Comparison of ENCODE assay signal across 8 cellular contexts in genomic region chr7:44973610-44974401, GRCh38. TPM values are rescaled to one million over a fixed set of nuclear protein-coding genes. Genes with fewer than 3 reads are reported as not detected.
DNase-seq lines count a peak whose midpoint lies in the region; FAIRE-seq and TF ChIP-seq lines count a peak whose summit lies in the region.

No MANE protein-coding gene starts in this region.

- no peak for TF ChIP-seq EP300 in transverse colon (IDR thresholded peaks at IDR 0.05; ENCODE audit: low read depth)

- no peaks in the 10 kb centered on the region for H3K79me2 ChIP-seq in keratinocyte (ENCODE audit: control insufficient read depth, insufficient read depth, low read length)

- no peak overlapping the region for H3K4me3 ChIP-seq in keratinocyte (ENCODE audit: control insufficient read depth in 2 of 3, extremely low read depth in 1 of 3, insufficient read depth in 2 of 3, low read depth in 1 of 3, low read length in 3 of 3)
- no peak overlapping the region for H3K4me3 ChIP-seq in transverse colon

- peaks cover 60% of the 10 kb centered on the region for H3K36me3 Mint-ChIP-seq in activated naive CD8-positive, alpha-beta T cell treated with anti-CD3 and anti-CD28 coated beads for 36 hours

- 81% methylated on average over 10 of the region's 10 CpGs; no CpG with 5 or more reads in 1 of the 2 donors for WGBS in transverse colon (ENCODE audit: low coverage in 1 of 2), 2 donors

- peaks cover 24% of the 10 kb centered on the region for H3K4me1 Mint-ChIP-seq in activated naive CD8-positive, alpha-beta T cell treated with anti-CD3 and anti-CD28 coated beads for 36 hours

- TF ChIP-seq CTCF in keratinocyte (optimal IDR thresholded peaks at IDR 0.05 in 1 of 3, IDR thresholded peaks at IDR 0.05 in 1 of 3, conservative IDR thresholded peaks at IDR 0.05 in 1 of 3; ENCODE audit: extremely low read depth in 1 of 3, insufficient read depth in 2 of 3, low read length in 3 of 3), result peak; percentile 47 to 75 (median 62)
- peak; percentile 35 to 62 (median 53) for TF ChIP-seq CTCF in transverse colon (IDR thresholded peaks at IDR 0.05)

- H4K20me1 ChIP-seq in keratinocyte (ENCODE audit: control insufficient read depth, extremely low read depth, insufficient read depth, low read length), result no peaks in the 10 kb centered on the region

- no peak for FAIRE-seq in keratinocyte (lab: Jason Lieb, UNC)

- dilution Hi-C loops in keratinocyte (cut with MboI; ENCODE audit: extremely low pct_ligation_motif_present, low sequenced_read_pairs), result no loop called here

- H3K9ac ChIP-seq in keratinocyte (ENCODE audit: control insufficient read depth, extremely low read depth, insufficient read depth, low read length), result no peak overlapping the region

- intact Hi-C loops in transverse colon (cut with DNase I; ENCODE audit: low total_unique reads), result loop anchor here (10.0 kb wide), 1 partner anchor 161 kb away; no protein-coding TSS in a partner anchor

- no peak overlapping the region for H3K27ac ChIP-seq in keratinocyte (ENCODE audit: control insufficient read depth, insufficient read depth, low read length)
- no peak overlapping the region for H3K27ac ChIP-seq in transverse colon

- no peak for TF ChIP-seq POLR2A in transverse colon (IDR thresholded peaks at IDR 0.05)

- no peaks in the 10 kb centered on the region for H3K9me1 ChIP-seq in keratinocyte (ENCODE audit: control insufficient read depth, extremely low read depth, insufficient read depth, low read length)

- H3K4me1 ChIP-seq in keratinocyte (ENCODE audit: control insufficient read depth, extremely low read depth, insufficient read depth, low read length) (peaks cover 12% of the 10 kb centered on the region), transverse colon (no peaks in the 10 kb centered on the region)

- H3K27ac Mint-ChIP-seq in activated naive CD8-positive, alpha-beta T cell treated with anti-CD3 and anti-CD28 coated beads for 36 hours, result peak overlapping the region; percentile 86

- H3K4me3 Mint-ChIP-seq in activated naive CD8-positive, alpha-beta T cell treated with anti-CD3 and anti-CD28 coated beads for 36 hours, result no peak overlapping the region

- DNase-seq in NCI-H1092 treated with DMSO at 0.1 percent for 48 hours (lab: John Stamatoyannopoulos, UW), result peak; percentile 11
- no peak for DNase-seq in NCI-H1092 (lab: John Stamatoyannopoulos, UW)
- DNase-seq in RPMI8226, result peak; percentile 83
- peak; percentile 54 for DNase-seq in activated naive CD8-positive, alpha-beta T cell treated with anti-CD3 and anti-CD28 coated beads for 36 hours
- no peak for DNase-seq in keratinocyte (ENCODE audit: low read depth, low spot score)
- DNase-seq in transverse colon, result peak; percentile 68
- DNase-seq in NCI-H2081 treated with DMSO at 0.1 percent for 48 hours (lab: John Stamatoyannopoulos, UW), result no peak
- no peak for DNase-seq in NCI-H128 (lab: John Stamatoyannopoulos, UW; ENCODE audit: unreplicated experiment)

- H3K9me3 Mint-ChIP-seq in activated naive CD8-positive, alpha-beta T cell treated with anti-CD3 and anti-CD28 coated beads for 36 hours, result no peaks in the 10 kb centered on the region

- in situ Hi-C loops in transverse colon (cut with MboI; ENCODE audit: low pct_ligation_motif_present in 1 of 4, low pct_unique_long_range_greater_than_20kb in 1 of 4, low sequenced_read_pairs in 3 of 4), result no loop called here

- H3K27me3 Mint-ChIP-seq in activated naive CD8-positive, alpha-beta T cell treated with anti-CD3 and anti-CD28 coated beads for 36 hours, result no peaks in the 10 kb centered on the region

- H3K4me2 ChIP-seq in keratinocyte (ENCODE audit: control insufficient read depth, extremely low read depth, insufficient read depth, low read depth, low read length), result no peak overlapping the region

- H3K9me3 ChIP-seq in keratinocyte (ENCODE audit: control insufficient read depth, low read depth, low read length) (no peaks in the 10 kb centered on the region), transverse colon (no peaks in the 10 kb centered on the region)

- H2AFZ ChIP-seq in keratinocyte (ENCODE audit: control insufficient read depth, low read length), result no peak overlapping the region

- H3K36me3 ChIP-seq in keratinocyte (ENCODE audit: control insufficient read depth in 2 of 2, extremely low read depth in 1 of 2, insufficient read depth in 2 of 2, low read length in 2 of 2), result no peaks in the 10 kb centered on the region
- no peaks in the 10 kb centered on the region for H3K36me3 ChIP-seq in transverse colon

- H3K27me3 ChIP-seq in keratinocyte (ENCODE audit: control insufficient read depth, extremely low read depth, insufficient read depth, low read length), result peaks cover 7% of the 10 kb centered on the region
- H3K27me3 ChIP-seq in transverse colon, result no peaks in the 10 kb centered on the region

RNA-seq across cellular contexts. Expression of gene MYO1G, which starts 5.0 kb away (rescaled TPM):
- 100 to 1,000 TPM; 302 to 306 TPM for total RNA-seq in activated naive CD8-positive, alpha-beta T cell treated with anti-CD3 and anti-CD28 coated beads for 36 hours
- 0.02 to 0.13 TPM (median 0.03 TPM) in 3 replicates for polyA plus RNA-seq in keratinocyte
- polyA plus RNA-seq in keratinocyte (2011; ENCODE audit: low read depth), result 0.20 TPM
- polyA plus RNA-seq in keratinocyte (2011; cell fraction: cytosol; rRNA removed), result not detected in 2 replicates
- polyA plus RNA-seq in keratinocyte (2011; cell fraction: nucleus; rRNA removed), result 0.09 and 0.12 TPM in 2 replicates
- 0.03 and 0.14 TPM in 2 replicates for polyA plus RNA-seq in keratinocyte (2012; ENCODE audit: low replicate concordance)
- polyA minus RNA-seq in keratinocyte, result 0.13 to 0.26 TPM in 2 of 3 replicates, not detected in the other
- polyA minus RNA-seq in keratinocyte (2011; cell fraction: cytosol; rRNA and poly(A)+ RNA removed), result 1.2 TPM
- 0.54 and 0.63 TPM in 2 replicates for polyA minus RNA-seq in keratinocyte (2011; cell fraction: nucleus; rRNA and poly(A)+ RNA removed)
- 1 to 10 TPM; 2.5 to 8.3 (median 6.4) TPM for total RNA-seq in transverse colon

RNA-seq across cellular contexts. Expression of gene CCM2, which starts 26.2 kb away (rescaled TPM):
- total RNA-seq in activated naive CD8-positive, alpha-beta T cell treated with anti-CD3 and anti-CD28 coated beads for 36 hours, result 10 to 100 TPM; 50.8 to 51.6 TPM
- polyA plus RNA-seq in keratinocyte, result 44.8 to 70.0 TPM (median 57.5 TPM) in 3 replicates
- 31.5 TPM for polyA plus RNA-seq in keratinocyte (2011; ENCODE audit: low read depth)
- 58.8 and 93.0 TPM in 2 replicates for polyA plus RNA-seq in keratinocyte (2011; cell fraction: cytosol; rRNA removed)
- 62.5 and 88.4 TPM in 2 replicates for polyA plus RNA-seq in keratinocyte (2011; cell fraction: nucleus; rRNA removed)
- polyA plus RNA-seq in keratinocyte (2012; ENCODE audit: low replicate concordance), result 31.8 and 69.4 TPM in 2 replicates
- 60.1 to 222 TPM (median 81.8 TPM) in 3 replicates for polyA minus RNA-seq in keratinocyte
- 93.0 TPM for polyA minus RNA-seq in keratinocyte (2011; cell fraction: cytosol; rRNA and poly(A)+ RNA removed)
- 33.3 and 46.5 TPM in 2 replicates for polyA minus RNA-seq in keratinocyte (2011; cell fraction: nucleus; rRNA and poly(A)+ RNA removed)
- total RNA-seq in transverse colon, result 10 to 100 TPM; 40.4 to 76.4 (median 47.8) TPM

Comparison
In these comparisons a context has a peak if more than half of its experiments do, and no peak if none do; other contexts are left out.
1. DNase-seq: peak in NCI-H1092 treated with DMSO at 0.1 percent for 48 hours (single experiment), RPMI8226 (single experiment), activated naive CD8-positive, alpha-beta T cell treated with anti-CD3 and anti-CD28 coated beads for 36 hours (single experiment) and transverse colon (single experiment); none in NCI-H1092 (single experiment), keratinocyte (single experiment), NCI-H2081 treated with DMSO at 0.1 percent for 48 hours (single experiment) and NCI-H128 (single experiment).
2. RNA of gene MYO1G, which starts 5.0 kb away (total RNA-seq): 302 to 306 TPM in activated naive CD8-positive, alpha-beta T cell treated with anti-CD3 and anti-CD28 coated beads for 36 hours; 2.5 to 8.3 TPM in transverse colon; every median in the first group is over 10 times any median in the second.